In genomic region chr12:5293773-5294172, GRCh38 we compare ENCODE assay signal across 23 cellular contexts.
DNase-seq lines count a peak whose midpoint lies in the region; ATAC-seq, FAIRE-seq and TF ChIP-seq lines count a peak whose summit lies in the region.
"Had no signal": no experiment of that assay in that cellular context is flagged by ENCODE, and none has a peak within 500 bp of the region (broad histone marks: within the 10 kb centered on the region; RNA-seq: fewer than 3 reads in every experiment).

No MANE protein-coding gene starts in this region.

- no peak overlapping the region for H3K4me3 Mint-ChIP-seq in Calu3 (ENCODE audit: low read depth, unreplicated experiment)
- H3K4me3 Mint-ChIP-seq: CD14-positive monocyte; CD4-positive, alpha-beta memory T cell; CD4-positive, CD25-positive, alpha-beta regulatory T cell; CD8-positive, alpha-beta memory T cell had no signal

- H3K4me1 Mint-ChIP-seq in Calu3 (ENCODE audit: low read depth, unreplicated experiment): no peaks in the 10 kb centered on the region
- H3K4me1 Mint-ChIP-seq: CD14-positive monocyte; CD4-positive, alpha-beta memory T cell; CD4-positive, CD25-positive, alpha-beta regulatory T cell; CD8-positive, alpha-beta memory T cell had no signal

- FAIRE-seq in bronchial epithelial cell (lab: Jason Lieb, UNC): no peak
- FAIRE-seq: A204.1, D721Med, G401.6, GM12891, GM19239 had no signal

- H2BK5ac ChIP-seq in neuronal stem cell (ENCODE audit: low read length): peak overlapping the region; percentile 83

- no peak overlapping the region for H3K27ac ChIP-seq in neuronal stem cell (replicated peaks; ENCODE audit: low read length)
- H3K27ac ChIP-seq: BLaER1 had no signal

- TF ChIP-seq CTCF in bronchial epithelial cell (IDR thresholded peaks at IDR 0.05; ENCODE audit: insufficient read depth, low read length, severe bottlenecking) (no peak), Calu3 (IDR thresholded peaks at IDR 0.05; ENCODE audit: unreplicated experiment) (no peak), mucosa of descending colon (IDR thresholded peaks at IDR 0.05) (no peak)

- H3K36me3 ChIP-seq in bronchial epithelial cell (ENCODE audit: control insufficient read depth, insufficient read depth, low read length) (no peaks in the 10 kb centered on the region), neuronal stem cell (replicated peaks in 1 of 2; ENCODE audit: control insufficient read depth in 2 of 2, insufficient read depth in 2 of 2, low read length in 2 of 2) (no peaks in the 10 kb centered on the region), mucosa of descending colon (ENCODE audit: low read depth) (no peaks in the 10 kb centered on the region)
- H3K36me3 ChIP-seq: BE2C, BLaER1 had no signal

- no CpG with 5 or more reads among the region's 2 CpGs for WGBS in neuronal stem cell (ENCODE audit: extremely low coverage in 2 of 2, insufficient read length in 2 of 2, insufficient replicate concordance in 1 of 2), 2 donors

- H3K36me3 Mint-ChIP-seq in Calu3 (ENCODE audit: insufficient read depth, unreplicated experiment): no peaks in the 10 kb centered on the region
- H3K36me3 Mint-ChIP-seq: CD14-positive monocyte; CD4-positive, alpha-beta memory T cell; CD4-positive, CD25-positive, alpha-beta regulatory T cell; CD8-positive, alpha-beta memory T cell had no signal

- H2AFZ ChIP-seq in neuronal stem cell (ENCODE audit: low read length): no peak overlapping the region

- DNase-seq in bronchial epithelial cell (ENCODE audit: low read depth) (peak; percentile 60), neuronal stem cell (ENCODE audit: low spot score) (no peak), Calu3 (no peak), mucosa of descending colon (no peak)
- DNase-seq: 8988T; ACHN; BE2C; C1 segment of cervical spinal cord; CD4-positive, alpha-beta memory T cell; CD4-positive, CD25-positive, alpha-beta regulatory T cell; CD8-positive, alpha-beta memory T cell; COR-L47; DMS79 treated with DMSO at 0.1 percent for 48 hours; GF-D8 had no signal

- CTCF ChIA-PET in Calu3 (lab: Charles Lee): no interaction called here

- no peak overlapping the region for H2BK120ac ChIP-seq in neuronal stem cell (ENCODE audit: low read depth, low read length)

- H3K4me3 ChIP-seq in bronchial epithelial cell (ENCODE audit: low read depth, low read length): no peak overlapping the region
- H3K4me3 ChIP-seq in neuronal stem cell (ENCODE audit: low read length in 2 of 2): no peak overlapping the region
- H3K4me3 ChIP-seq in mucosa of descending colon: no peak overlapping the region
- H3K4me3 ChIP-seq: BLaER1 had no signal

- no peak overlapping the region for H3K4ac ChIP-seq in neuronal stem cell (ENCODE audit: low read length)

- H3K79me1 ChIP-seq in neuronal stem cell (ENCODE audit: low read depth, low read length): no peaks in the 10 kb centered on the region

- no peak overlapping the region for H4K91ac ChIP-seq in neuronal stem cell (ENCODE audit: low read depth, low read length, poor library complexity)

- H3K27me3 ChIP-seq in bronchial epithelial cell (ENCODE audit: control insufficient read depth, insufficient read depth, low read length) (no peaks in the 10 kb centered on the region), neuronal stem cell (ENCODE audit: control insufficient read depth in 3 of 3, insufficient read depth in 3 of 3, low read depth in 1 of 3, low read length in 3 of 3) (no peaks in the 10 kb centered on the region)
- H3K27me3 ChIP-seq: BE2C, BLaER1 had no signal

- H3K23ac ChIP-seq in neuronal stem cell (ENCODE audit: low read depth, low read length, poor library complexity): no peak overlapping the region

- H3K4me2 ChIP-seq in neuronal stem cell (ENCODE audit: insufficient read depth, low read length, poor library complexity, severe bottlenecking): no peak overlapping the region
- H3K4me2 ChIP-seq: BLaER1 had no signal

- intact Hi-C loops in Calu3 (cut with micrococcal nuclease; ENCODE audit: unreplicated experiment): no loop called here
- intact Hi-C loops in mucosa of descending colon (cut with DNase I, micrococcal nuclease): no loop called here

- no TSS peak for BruUV-seq in Calu3 (replicated peaks; lab: Mats Ljungman, UMichigan)

- no peaks in the 10 kb centered on the region for H3K9me3 ChIP-seq in neuronal stem cell (replicated peaks in 1 of 2; ENCODE audit: control insufficient read depth in 2 of 2, insufficient read depth in 1 of 2, low read depth in 1 of 2, low read length in 2 of 2)
- H3K9me3 ChIP-seq in mucosa of descending colon: no peaks in the 10 kb centered on the region
- H3K9me3 ChIP-seq: BE2C, BLaER1 had no signal

- H3K14ac ChIP-seq in neuronal stem cell (ENCODE audit: low read length): no peak overlapping the region

- H4K8ac ChIP-seq in neuronal stem cell (ENCODE audit: low read depth, low read length): no peak overlapping the region

- H3K27ac Mint-ChIP-seq in Calu3 (ENCODE audit: unreplicated experiment): no peak overlapping the region
- H3K27ac Mint-ChIP-seq: CD14-positive monocyte; CD4-positive, alpha-beta memory T cell; CD4-positive, CD25-positive, alpha-beta regulatory T cell; CD8-positive, alpha-beta memory T cell had no signal

- H2BK12ac ChIP-seq in neuronal stem cell (ENCODE audit: low read length): no peak overlapping the region

- no peak overlapping the region for H2AK5ac ChIP-seq in neuronal stem cell (ENCODE audit: low read depth, low read length)

- no peak overlapping the region for H3K9ac ChIP-seq in neuronal stem cell (ENCODE audit: low read depth, low read length, poor library complexity)
- H3K9ac ChIP-seq: BLaER1 had no signal

- H3K4me1 ChIP-seq in neuronal stem cell (ENCODE audit: control insufficient read depth in 2 of 2, insufficient read depth in 1 of 2, low read depth in 1 of 2, low read length in 2 of 2) (no peaks in the 10 kb centered on the region), mucosa of descending colon (ENCODE audit: low read depth) (no peaks in the 10 kb centered on the region)
- H3K4me1 ChIP-seq: BE2C, BLaER1 had no signal

- H2BK15ac ChIP-seq in neuronal stem cell (ENCODE audit: low read length): no peak overlapping the region

- no peak overlapping the region for H3K18ac ChIP-seq in neuronal stem cell (ENCODE audit: low read length)

- no peaks in the 10 kb centered on the region for H3K27me3 Mint-ChIP-seq in Calu3 (ENCODE audit: unreplicated experiment)
- H3K27me3 Mint-ChIP-seq: CD4-positive, CD25-positive, alpha-beta regulatory T cell had no signal

- ATAC-seq in esophagus mucosa (peak; percentile 15), mucosa of descending colon (no peak), GM19463 (IDR thresholded peaks at IDR 0.05; ENCODE audit: unreplicated experiment) (no peak)

- H3K9me3 Mint-ChIP-seq in Calu3 (ENCODE audit: low read depth, unreplicated experiment): peaks cover 23% of the 10 kb centered on the region
